Comparison of ENCODE assay signal across 16 cellular contexts in the genomic region with DNA sequence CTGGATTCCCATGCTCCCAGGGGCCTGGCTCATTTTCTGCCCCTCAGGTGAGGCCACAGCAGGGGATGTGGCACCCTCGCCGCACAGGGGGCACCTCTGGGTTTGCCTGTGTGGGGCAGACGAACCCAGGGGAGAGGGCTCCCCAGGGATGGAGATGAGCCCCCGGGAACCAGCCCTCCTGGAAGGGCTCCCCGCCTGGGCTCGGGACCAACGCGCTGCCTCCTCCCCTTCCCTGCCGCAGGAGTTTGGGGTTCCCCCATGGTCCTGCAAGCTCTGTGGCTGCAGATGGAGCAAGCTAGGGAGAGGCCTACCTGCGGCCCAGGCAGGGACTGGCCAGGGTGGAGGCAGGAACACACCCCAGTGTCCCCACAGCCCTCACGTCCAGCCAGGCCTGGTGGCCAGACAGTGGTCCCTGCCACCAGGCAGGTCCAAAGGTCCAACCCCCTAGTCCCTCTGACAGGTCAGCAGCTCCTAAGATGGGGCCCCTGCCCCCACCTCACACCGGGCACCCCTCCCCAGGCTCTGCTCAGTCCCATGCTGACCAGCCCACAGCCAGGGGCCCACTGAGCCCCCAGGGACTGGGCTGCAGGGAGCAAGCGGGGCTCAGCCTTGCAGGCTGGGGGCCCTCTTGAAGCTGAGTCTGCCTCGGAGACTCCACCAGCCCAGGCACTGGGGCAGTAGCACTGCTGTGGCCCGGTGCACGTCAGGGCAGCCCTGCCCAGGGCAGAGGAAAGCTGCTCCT. TPM values are rescaled to one million over a fixed set of nuclear protein-coding genes. Genes with fewer than 3 reads are reported as not detected.
DNase-seq lines count a peak whose midpoint lies in the region; ATAC-seq and TF ChIP-seq lines count a peak whose summit lies in the region.
"Had no signal": no experiment of that assay in that cellular context is flagged by ENCODE, and none has a peak within 500 bp of the region (broad histone marks: within the 10 kb centered on the region; RNA-seq: fewer than 3 reads in every experiment).

No MANE protein-coding gene starts in this region.

- H3K36me3 Mint-ChIP-seq in activated CD8-positive, alpha-beta memory T cell treated with anti-CD3 and anti-CD28 coated beads, Interleukin-2, amount 10 ng/mL, durations not matched to agents 7 days and 5 days = no peaks in the 10 kb centered on the region

- H3K27ac ChIP-seq in cingulate gyrus (ENCODE audit: low read depth, low read length) = peak overlapping the region; percentile 39
- H3K27ac ChIP-seq in temporal lobe (ENCODE audit: low read depth, low read length) = peak overlapping the region; percentile 65
- H3K27ac ChIP-seq: foreskin keratinocyte, parathyroid adenoma had no signal

- peaks cover 5% of the 10 kb centered on the region for H3K9me3 Mint-ChIP-seq in activated CD8-positive, alpha-beta memory T cell treated with anti-CD3 and anti-CD28 coated beads, Interleukin-2, amount 10 ng/mL, durations not matched to agents 7 days and 5 days (ENCODE audit: low read depth)

- CTCF ChIA-PET in activated CD8-positive, alpha-beta memory T cell treated with anti-CD3 and anti-CD28 coated beads, Interleukin-2, amount 10 ng/mL, durations not matched to agents 7 days and 5 days (lab: Charles Lee) = no interaction called here

- ATAC-seq in left lobe of liver (peak; percentile 31), HG02970 (IDR thresholded peaks at IDR 0.05; ENCODE audit: low FRiP score, unreplicated experiment) (no peak), GM18867 (IDR thresholded peaks at IDR 0.05; ENCODE audit: unreplicated experiment) (no peak)
- no peak for ATAC-seq in activated CD8-positive, alpha-beta memory T cell treated with anti-CD3 and anti-CD28 coated beads, Interleukin-2, amount 10 ng/mL, durations not matched to agents 7 days and 5 days
- ATAC-seq: foreskin keratinocyte, T-helper 17 cell had no signal

- H3K4me3 Mint-ChIP-seq in activated CD8-positive, alpha-beta memory T cell treated with anti-CD3 and anti-CD28 coated beads, Interleukin-2, amount 10 ng/mL, durations not matched to agents 7 days and 5 days = no peak overlapping the region
- H3K4me3 Mint-ChIP-seq: activated naive CD8-positive, alpha-beta T cell; activated T-cell treated with anti-CD3 and anti-CD28 coated beads, Interleukin-2, amount 50 U/mL, for 24 hours; T-helper 17 cell had no signal

- H3K27me3 Mint-ChIP-seq in activated CD8-positive, alpha-beta memory T cell treated with anti-CD3 and anti-CD28 coated beads, Interleukin-2, amount 10 ng/mL, durations not matched to agents 7 days and 5 days = no peaks in the 10 kb centered on the region
- H3K27me3 Mint-ChIP-seq: activated naive CD8-positive, alpha-beta T cell; T-helper 17 cell had no signal

- no peak for DNase-seq in left lobe of liver (ENCODE audit: low spot score)
- no peak for DNase-seq in activated CD8-positive, alpha-beta memory T cell treated with anti-CD3 and anti-CD28 coated beads, Interleukin-2, amount 10 ng/mL, durations not matched to agents 7 days and 5 days
- DNase-seq in SW 1271 (lab: John Stamatoyannopoulos, UW) = no peak
- DNase-seq: activated CD4-positive, alpha-beta T cell treated with anti-CD3 and anti-CD28 coated beads for 48 hours; activated T-cell treated with anti-CD3 and anti-CD28 coated beads, Interleukin-2, amount 50 U/mL, for 24 hours; DMS 273 treated with DMSO at 0.1 percent for 48 hours; foreskin keratinocyte; NCI-H82; T-helper 17 cell had no signal

- no peak for TF ChIP-seq RAD21 in Ishikawa (IDR thresholded peaks at IDR 0.05; ENCODE audit: low read depth)

- no peaks in the 10 kb centered on the region for H3K4me1 Mint-ChIP-seq in activated CD8-positive, alpha-beta memory T cell treated with anti-CD3 and anti-CD28 coated beads, Interleukin-2, amount 10 ng/mL, durations not matched to agents 7 days and 5 days
- H3K4me1 Mint-ChIP-seq: T-helper 17 cell had no signal

- H3K27ac Mint-ChIP-seq in activated CD8-positive, alpha-beta memory T cell treated with anti-CD3 and anti-CD28 coated beads, Interleukin-2, amount 10 ng/mL, durations not matched to agents 7 days and 5 days = no peak overlapping the region
- H3K27ac Mint-ChIP-seq: activated naive CD8-positive, alpha-beta T cell; activated T-cell treated with anti-CD3 and anti-CD28 coated beads, Interleukin-2, amount 50 U/mL, for 24 hours; T-helper 17 cell had no signal

- TF ChIP-seq EP300 in Ishikawa (IDR thresholded peaks at IDR 0.05; ENCODE audit: borderline replicate concordance) = 0 out of 2 replicates have a peak, but pooled peaks have one; percentile 6

TF ChIP-seq in Ishikawa, 13 proteins besides CTCF, POLR2A, EP300 and RAD21:
- TF ChIP-seq, protein P1, sequence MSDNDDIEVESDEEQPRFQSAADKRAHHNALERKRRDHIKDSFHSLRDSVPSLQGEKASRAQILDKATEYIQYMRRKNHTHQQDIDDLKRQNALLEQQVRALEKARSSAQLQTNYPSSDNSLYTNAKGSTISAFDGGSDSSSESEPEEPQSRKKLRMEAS (IDR thresholded peaks at IDR 0.05) = no peak
- TF ChIP-seq TCF12 (IDR thresholded peaks at IDR 0.05; ENCODE audit: low read depth) = no peak
- no peak for TF ChIP-seq CREB1 (IDR thresholded peaks at IDR 0.05; ENCODE audit: low read depth)
- TF ChIP-seq, protein P2, sequence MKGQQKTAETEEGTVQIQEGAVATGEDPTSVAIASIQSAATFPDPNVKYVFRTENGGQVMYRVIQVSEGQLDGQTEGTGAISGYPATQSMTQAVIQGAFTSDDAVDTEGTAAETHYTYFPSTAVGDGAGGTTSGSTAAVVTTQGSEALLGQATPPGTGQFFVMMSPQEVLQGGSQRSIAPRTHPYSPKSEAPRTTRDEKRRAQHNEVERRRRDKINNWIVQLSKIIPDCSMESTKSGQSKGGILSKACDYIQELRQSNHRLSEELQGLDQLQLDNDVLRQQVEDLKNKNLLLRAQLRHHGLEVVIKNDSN (IDR thresholded peaks at IDR 0.05) = no peak
- TF ChIP-seq FOXM1 (IDR thresholded peaks at IDR 0.05; ENCODE audit: borderline replicate concordance, low read depth) = no peak
- TF ChIP-seq TEAD4 (IDR thresholded peaks at IDR 0.05) = no peak
- TF ChIP-seq NFIC (IDR thresholded peaks at IDR 0.05) = no peak
- TF ChIP-seq TAF1 (IDR thresholded peaks at IDR 0.05; ENCODE audit: low read depth) = no peak
- TF ChIP-seq EGR1 (IDR thresholded peaks at IDR 0.05) = no peak
- no peak for TF ChIP-seq YY1 (IDR thresholded peaks at IDR 0.05; ENCODE audit: low read depth)
- TF ChIP-seq, protein P3, sequence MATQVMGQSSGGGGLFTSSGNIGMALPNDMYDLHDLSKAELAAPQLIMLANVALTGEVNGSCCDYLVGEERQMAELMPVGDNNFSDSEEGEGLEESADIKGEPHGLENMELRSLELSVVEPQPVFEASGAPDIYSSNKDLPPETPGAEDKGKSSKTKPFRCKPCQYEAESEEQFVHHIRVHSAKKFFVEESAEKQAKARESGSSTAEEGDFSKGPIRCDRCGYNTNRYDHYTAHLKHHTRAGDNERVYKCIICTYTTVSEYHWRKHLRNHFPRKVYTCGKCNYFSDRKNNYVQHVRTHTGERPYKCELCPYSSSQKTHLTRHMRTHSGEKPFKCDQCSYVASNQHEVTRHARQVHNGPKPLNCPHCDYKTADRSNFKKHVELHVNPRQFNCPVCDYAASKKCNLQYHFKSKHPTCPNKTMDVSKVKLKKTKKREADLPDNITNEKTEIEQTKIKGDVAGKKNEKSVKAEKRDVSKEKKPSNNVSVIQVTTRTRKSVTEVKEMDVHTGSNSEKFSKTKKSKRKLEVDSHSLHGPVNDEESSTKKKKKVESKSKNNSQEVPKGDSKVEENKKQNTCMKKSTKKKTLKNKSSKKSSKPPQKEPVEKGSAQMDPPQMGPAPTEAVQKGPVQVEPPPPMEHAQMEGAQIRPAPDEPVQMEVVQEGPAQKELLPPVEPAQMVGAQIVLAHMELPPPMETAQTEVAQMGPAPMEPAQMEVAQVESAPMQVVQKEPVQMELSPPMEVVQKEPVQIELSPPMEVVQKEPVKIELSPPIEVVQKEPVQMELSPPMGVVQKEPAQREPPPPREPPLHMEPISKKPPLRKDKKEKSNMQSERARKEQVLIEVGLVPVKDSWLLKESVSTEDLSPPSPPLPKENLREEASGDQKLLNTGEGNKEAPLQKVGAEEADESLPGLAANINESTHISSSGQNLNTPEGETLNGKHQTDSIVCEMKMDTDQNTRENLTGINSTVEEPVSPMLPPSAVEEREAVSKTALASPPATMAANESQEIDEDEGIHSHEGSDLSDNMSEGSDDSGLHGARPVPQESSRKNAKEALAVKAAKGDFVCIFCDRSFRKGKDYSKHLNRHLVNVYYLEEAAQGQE (IDR thresholded peaks at IDR 0.05; ENCODE audit: low read depth) = no peak
- TF ChIP-seq ZBTB7A (IDR thresholded peaks at IDR 0.05; ENCODE audit: low read depth) = no peak
- TF ChIP-seq CEBPB (IDR thresholded peaks at IDR 0.05) = no peak

RNA-seq across cellular contexts. Expression of a gene that starts 13.7 kb away (rescaled TPM):
- total RNA-seq in left lobe of liver = 112 TPM
- 13.5 TPM for total RNA-seq in temporal lobe
- total RNA-seq in activated CD8-positive, alpha-beta memory T cell treated with anti-CD3 and anti-CD28 coated beads, Interleukin-2, amount 10 ng/mL, durations not matched to agents 7 days and 5 days = 1 to 10 TPM in 1 of 2 experiments, under 1 TPM in 1; 0.99 to 1.9 TPM

RNA-seq across cellular contexts. Expression of a gene that starts 33.4 kb away (rescaled TPM):
- total RNA-seq in left lobe of liver (432 TPM), temporal lobe (347 TPM)
- 1,000 to 10,000 TPM; 1,634 to 1,703 TPM for total RNA-seq in activated CD8-positive, alpha-beta memory T cell treated with anti-CD3 and anti-CD28 coated beads, Interleukin-2, amount 10 ng/mL, durations not matched to agents 7 days and 5 days

RNA-seq across cellular contexts. Expression of a gene that starts 50.7 kb away (rescaled TPM):
- 61.0 TPM for total RNA-seq in left lobe of liver
- 31.2 TPM for total RNA-seq in temporal lobe
- total RNA-seq in activated CD8-positive, alpha-beta memory T cell treated with anti-CD3 and anti-CD28 coated beads, Interleukin-2, amount 10 ng/mL, durations not matched to agents 7 days and 5 days = 100 to 1,000 TPM; 105 to 133 TPM

RNA-seq across cellular contexts. Expression of a gene that starts 53.6 kb away (rescaled TPM):
- total RNA-seq in left lobe of liver (1.8 TPM), temporal lobe (3.7 TPM)
- 10 to 100 TPM; 15.6 to 16.5 TPM for total RNA-seq in activated CD8-positive, alpha-beta memory T cell treated with anti-CD3 and anti-CD28 coated beads, Interleukin-2, amount 10 ng/mL, durations not matched to agents 7 days and 5 days
